ENCODE assay signal across 8 cellular contexts in the genomic region with DNA sequence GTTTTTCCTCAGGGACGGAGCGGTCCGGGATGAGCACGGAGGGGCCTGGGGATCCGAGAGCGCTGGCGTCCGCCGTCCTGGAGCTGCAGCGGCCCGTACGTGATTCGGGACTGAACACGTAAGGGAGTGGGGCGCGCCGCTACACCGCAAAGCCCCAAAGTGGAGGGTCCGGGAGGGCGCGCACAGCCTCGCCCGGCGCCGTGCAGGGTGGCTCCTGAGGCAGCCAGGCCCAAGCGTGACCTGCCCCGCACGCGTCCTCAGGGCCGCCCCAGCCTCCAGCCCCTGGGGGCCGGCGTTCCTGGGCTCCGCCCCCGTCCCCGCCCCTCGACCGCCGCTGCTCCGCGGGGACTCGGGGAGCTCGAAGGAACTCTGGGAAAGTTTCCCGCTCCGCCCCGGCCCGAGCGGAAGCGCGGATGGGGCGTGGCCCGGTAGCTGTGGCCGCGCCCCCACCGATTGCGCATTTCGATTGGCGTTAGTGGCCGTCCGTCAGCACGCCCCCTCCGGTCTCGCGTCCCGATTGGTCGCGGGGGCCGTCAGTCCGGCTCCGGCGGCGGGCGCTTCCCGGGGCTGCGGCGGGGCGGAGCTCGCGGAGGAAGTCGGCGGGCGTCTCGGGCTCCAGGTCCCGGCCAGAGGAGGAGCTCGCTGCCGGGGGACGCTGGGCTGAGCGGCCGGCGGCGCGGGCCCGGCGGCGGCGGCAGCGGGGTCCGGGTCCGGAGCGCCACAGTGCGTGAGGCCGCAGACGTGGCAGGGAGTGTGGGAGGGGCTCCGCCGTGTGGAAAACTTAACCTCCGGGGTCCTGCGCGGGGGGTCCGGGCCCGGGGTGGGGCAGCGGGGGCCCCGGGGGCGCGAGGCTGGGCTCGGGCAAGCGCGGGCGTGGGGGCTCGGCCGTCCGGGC. TPM values are rescaled to one million over a fixed set of nuclear protein-coding genes. Genes with fewer than 3 reads are reported as not detected.
DNase-seq lines count a peak whose midpoint lies in the region; ATAC-seq and TF ChIP-seq lines count a peak whose summit lies in the region.

A gene (minus strand): TSS at position 270 of the 895 bp plus-strand sequence. CDS start 539 bp downstream, outside the sequence.
A gene (plus strand): TSS at position 620 of the 895 bp plus-strand sequence. CDS start 103 bp downstream, at position 723.

- peak within 1 kb of the TSS; percentile 76 to 79; a peak in 3 of 4 replicates for H3K27ac ChIP-seq in SK-N-SH (ENCODE audit: low read depth in 2 of 2, low read length in 1 of 2)
- H3K27ac ChIP-seq in osteoblast (ENCODE audit: low read depth, low read length): peak within 1 kb of the TSS; percentile 76
- peak within 1 kb of the TSS; percentile 77 to 86 for H3K27ac ChIP-seq in testis

- peaks cover 24% of the 10 kb centered on the region for H4K20me1 ChIP-seq in SK-N-SH (ENCODE audit: insufficient read depth)
- peaks cover 31% of the 10 kb centered on the region for H4K20me1 ChIP-seq in osteoblast (ENCODE audit: insufficient read depth, low read length)

- H2AFZ ChIP-seq in SK-N-SH (ENCODE audit: low read depth) (peak within 1 kb of the TSS; percentile 81; the same call in 1 of the 2 replicates), osteoblast (ENCODE audit: low read length) (peak within 1 kb of the TSS; percentile 89)

- H3K36me3 Mint-ChIP-seq in activated naive CD8-positive, alpha-beta T cell: peaks cover 6% of the 10 kb centered on the region
- no peaks in the 10 kb centered on the region for H3K36me3 Mint-ChIP-seq in glutamatergic neuron (ENCODE audit: unreplicated experiment)

- TF ChIP-seq CTCF in GM10248 (IDR thresholded peaks at IDR 0.05; ENCODE audit: control extremely low read depth, extremely low read depth, low read depth, missing control alignments) (no peak), SK-N-SH (IDR thresholded peaks at IDR 0.05) (no peak), glutamatergic neuron (IDR thresholded peaks at IDR 0.05; ENCODE audit: partially characterized antibody, unreplicated experiment) (no peak), osteoblast (IDR thresholded peaks at IDR 0.05; ENCODE audit: extremely low read depth, low read depth, low read length) (no peak), testis (IDR thresholded peaks at IDR 0.05) (no peak)

- peaks cover 6% of the 10 kb centered on the region for H3F3A ChIP-seq in SK-N-SH (replicated peaks; ENCODE audit: insufficient read depth)

- H3K4me2 ChIP-seq in SK-N-SH (peak within 1 kb of the TSS; percentile 97), osteoblast (ENCODE audit: insufficient read depth, low read length) (peak within 1 kb of the TSS; percentile 94)

- H3K9me3 Mint-ChIP-seq in activated naive CD8-positive, alpha-beta T cell (ENCODE audit: low read depth): no peaks in the 10 kb centered on the region
- peaks cover 9% of the 10 kb centered on the region for H3K9me3 Mint-ChIP-seq in glutamatergic neuron (ENCODE audit: unreplicated experiment)

- H3K9me3 ChIP-seq in SK-N-SH (no peaks in the 10 kb centered on the region), osteoblast (ENCODE audit: low read depth, low read length) (no peaks in the 10 kb centered on the region), testis (no peaks in the 10 kb centered on the region)

- intact Hi-C loops in testis (cut with DNase I; ENCODE audit: low total_unique reads): no loop called here

- peak; percentile 53 for TF ChIP-seq POLR2A in testis (IDR thresholded peaks at IDR 0.05)

- peaks cover 70% of the 10 kb centered on the region for H3K79me2 ChIP-seq in SK-N-SH (ENCODE audit: insufficient read depth)
- peaks cover 60% of the 10 kb centered on the region for H3K79me2 ChIP-seq in osteoblast (ENCODE audit: insufficient read depth, low read length)

- no peaks in the 10 kb centered on the region for H3K27me3 Mint-ChIP-seq in activated naive CD8-positive, alpha-beta T cell
- peaks cover 8% of the 10 kb centered on the region for H3K27me3 Mint-ChIP-seq in glutamatergic neuron (ENCODE audit: unreplicated experiment)

- H3K36me3 ChIP-seq in SK-N-SH (replicated peaks in 1 of 2; ENCODE audit: control insufficient read depth in 1 of 2, insufficient read depth in 2 of 2, low read length in 1 of 2): peaks cover 31 to 37% of the 10 kb centered on the region in 2 experiments
- H3K36me3 ChIP-seq in osteoblast (ENCODE audit: insufficient read depth, low read length): peaks cover 20% of the 10 kb centered on the region
- no peaks in the 10 kb centered on the region for H3K36me3 ChIP-seq in testis (ENCODE audit: low read depth, missing control alignments)

- no peak for TF ChIP-seq RAD21 in SK-N-SH (IDR thresholded peaks at IDR 0.05; ENCODE audit: low read length)

- H3K27ac Mint-ChIP-seq in activated naive CD8-positive, alpha-beta T cell: peak within 1 kb of the TSS; percentile 84
- peak within 1 kb of the TSS; percentile 85 for H3K27ac Mint-ChIP-seq in glutamatergic neuron (ENCODE audit: unreplicated experiment)

- 0% methylated on average over 28 of the region's 120 CpGs for WGBS in SK-N-SH (ENCODE audit: low lambda C conversion rate)
- WGBS in testis, 2 donors: 0% methylated on average over 94 of the region's 120 CpGs; no CpG with 5 or more reads in 1 of the 2 donors

- H3K9me2 ChIP-seq in SK-N-SH: no peaks in the 10 kb centered on the region

- peak; percentile 86 for ATAC-seq in HG02610 (IDR thresholded peaks at IDR 0.05; ENCODE audit: unreplicated experiment)

- TF ChIP-seq EP300 in SK-N-SH (IDR thresholded peaks at IDR 0.05; ENCODE audit: borderline replicate concordance in 1 of 2, low read depth in 1 of 2, low read length in 1 of 2): 0 out of 4 replicates have a peak, but pooled peaks of 1 of the 2 experiments have one; percentile 8

- peaks cover 45% of the 10 kb centered on the region for H3K4me1 Mint-ChIP-seq in activated naive CD8-positive, alpha-beta T cell (ENCODE audit: low read depth)
- H3K4me1 Mint-ChIP-seq in glutamatergic neuron (ENCODE audit: low read depth, unreplicated experiment): peaks cover 27% of the 10 kb centered on the region

- H3K27me3 ChIP-seq in SK-N-SH (ENCODE audit: insufficient read depth) (no peaks in the 10 kb centered on the region), osteoblast (ENCODE audit: insufficient read depth, low read length) (no peaks in the 10 kb centered on the region), testis (no peaks in the 10 kb centered on the region)

- peak within 1 kb of the TSS; percentile 90 for H3K9ac ChIP-seq in SK-N-SH

- H3K4me1 ChIP-seq in SK-N-SH (ENCODE audit: control insufficient read depth in 1 of 2, insufficient read depth in 2 of 2, low read depth in 1 of 2, low read length in 1 of 2) (peaks cover 12 to 22% of the 10 kb centered on the region in 2 experiments; a peak in 3 of 4 replicates), osteoblast (ENCODE audit: insufficient read depth, low read length) (peaks cover 23% of the 10 kb centered on the region), testis (peaks cover 40% of the 10 kb centered on the region)

- POLR2A ChIA-PET in GM10248 (lab: Yijun Ruan, JAX): interaction anchor here (0.6 to 1.3 kb wide), 13 partner anchors 14 to 172 kb away, joined by 3 to 10 read pairs (median 3); no protein-coding TSS in a partner anchor
- POLR2A ChIA-PET in SK-N-SH (lab: Yijun Ruan, JAX): interaction anchor here (0.6 to 3.1 kb wide), 5 partner anchors 13 to 137 kb away, joined by 3 to 17 read pairs (median 4); a partner anchor contains a TSS

- CTCF ChIA-PET in GM10248 (lab: Yijun Ruan, JAX) (interaction anchor here (0.6 to 2.4 kb wide), 16 partner anchors 9 to 262 kb away, joined by 3 to 12 read pairs (median 3); no protein-coding TSS in a partner anchor), SK-N-SH (lab: Yijun Ruan, JAX) (interaction anchor here (0.7 to 1.9 kb wide), 6 partner anchors 9 to 197 kb away, joined by 3 to 5 read pairs (median 4); no protein-coding TSS in a partner anchor)

- H3K4me3 ChIP-seq in SK-N-SH (ENCODE audit: low read depth in 2 of 2, low read length in 1 of 2): peak within 1 kb of the TSS; percentile 79 to 89
- H3K4me3 ChIP-seq in osteoblast (ENCODE audit: insufficient read depth, low read length): peak within 1 kb of the TSS; percentile 82
- peak within 1 kb of the TSS; percentile 82 to 96 for H3K4me3 ChIP-seq in testis

- H3K4me3 Mint-ChIP-seq in activated naive CD8-positive, alpha-beta T cell: peak within 1 kb of the TSS; percentile 97
- peak within 1 kb of the TSS; percentile 95 for H3K4me3 Mint-ChIP-seq in glutamatergic neuron (ENCODE audit: unreplicated experiment)

- DNase-seq in GM10248 (ENCODE audit: extremely low spot score) (peak; percentile 98), NCI-H1092 (lab: John Stamatoyannopoulos, UW) (peak; percentile 97), SK-N-SH (peak; percentile 99), glutamatergic neuron (peak; percentile 99), osteoblast (ENCODE audit: insufficient read length, low spot score, missing footprints) (peak; percentile 100), testis (peak; percentile 99)

TF ChIP-seq in SK-N-SH, 30 proteins besides CTCF, POLR2A, EP300 and RAD21 (continues in another document):
- TF ChIP-seq ELF1 (IDR thresholded peaks at IDR 0.05) (peak; percentile 89), FOSL2 (IDR thresholded peaks at IDR 0.05; ENCODE audit: borderline replicate concordance, low read depth) (no peak)

RNA-seq across cellular contexts. Expression of the first gene that starts in this region (rescaled TPM):
- polyA plus RNA-seq in SK-N-SH (2012; rRNA removed) (9.9 and 11.9 TPM in 2 replicates), testis (ENCODE audit: insufficient read depth, low read depth, low replicate concordance) (14.2 TPM)
- 5.7 and 7.4 TPM in 2 replicates for polyA plus RNA-seq in SK-N-SH (2012; cell fraction: cytosol; rRNA removed)
- 31.9 and 35.4 TPM in 2 replicates for polyA plus RNA-seq in SK-N-SH (2012; cell fraction: nucleus; rRNA removed)
- total RNA-seq in glutamatergic neuron (ENCODE audit: unreplicated experiment) (7.5 TPM), osteoblast (7.2 and 9.4 TPM in 2 replicates), testis (10 to 100 TPM; 30.3 to 32.1 TPM)

RNA-seq across cellular contexts. Expression of the second gene that starts in this region (rescaled TPM):
- 60.9 and 71.9 TPM in 2 replicates for polyA plus RNA-seq in SK-N-SH (2012; rRNA removed)
- polyA plus RNA-seq in SK-N-SH (2012; cell fraction: cytosol; rRNA removed): 51.3 and 57.8 TPM in 2 replicates
- 112 and 143 TPM in 2 replicates for polyA plus RNA-seq in SK-N-SH (2012; cell fraction: nucleus; rRNA removed)
- 65.0 TPM for total RNA-seq in glutamatergic neuron (ENCODE audit: unreplicated experiment)
- 80.2 and 93.7 TPM in 2 replicates for total RNA-seq in osteoblast
- total RNA-seq in testis: 100 to 1,000 TPM; 174 to 203 TPM
- polyA plus RNA-seq in testis (ENCODE audit: insufficient read depth, low read depth, low replicate concordance): 91.6 TPM

Comparison
In these comparisons a context has a peak if more than half of its experiments do, and no peak if none do; other contexts are left out.
1. Peak in every context shown above with its lines: DNase-seq, ATAC-seq, H3K4me3 ChIP-seq and H3K27ac ChIP-seq.